26 cellular contexts compared by ENCODE assay signal in the genomic region with DNA sequence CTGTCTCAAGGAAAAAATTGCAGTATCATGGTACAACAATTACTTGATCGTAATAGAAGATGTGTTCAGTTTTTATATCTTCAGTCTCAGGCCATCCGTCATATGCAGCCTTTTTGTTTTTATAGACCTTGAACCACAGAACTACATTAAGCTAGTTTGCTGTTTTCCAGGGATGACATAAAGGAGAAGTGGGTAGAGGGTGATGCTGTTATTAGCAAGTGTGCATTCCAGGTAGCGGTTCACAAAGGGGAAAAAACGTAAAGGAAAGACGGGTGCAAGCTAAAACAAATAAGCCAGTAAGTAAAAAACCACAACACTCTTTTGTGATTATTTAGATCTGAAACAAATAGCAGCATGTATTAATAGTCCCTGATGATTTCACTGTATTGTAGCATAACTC.
"Had no signal": no experiment of that assay in that cellular context is flagged by ENCODE, and none has a peak within 500 bp of the region (broad histone marks: within the 10 kb centered on the region; RNA-seq: fewer than 3 reads in every experiment).

No MANE protein-coding gene starts in this region.

- H3K27ac Mint-ChIP-seq: activated CD8-positive, alpha-beta T cell treated with anti-CD3 and anti-CD28 coated beads, Interleukin-2, amount 10 ng/mL, durations not matched to agents 7 days and 5 days; activated naive CD8-positive, alpha-beta T cell treated with anti-CD3 and anti-CD28 coated beads, Interleukin-2, amount 10 ng/mL, durations not matched to agents 7 days and 5 days; T-helper 1 cell treated with Interleukin-12 subunit alpha and Interleukin-12 subunit beta and Interleukin-4 antibody, amounts not matched to agents 30 μg/mL and 1 μg/mL, for 36 hours had no signal

- ATAC-seq: activated CD8-positive, alpha-beta T cell treated with anti-CD3 and anti-CD28 coated beads, Interleukin-2, amount 10 ng/mL, durations not matched to agents 7 days and 5 days had no signal

- H3K9me3 Mint-ChIP-seq: activated naive CD8-positive, alpha-beta T cell treated with anti-CD3 and anti-CD28 coated beads, Interleukin-2, amount 10 ng/mL, durations not matched to agents 7 days and 5 days; T-helper 1 cell treated with Interleukin-12 subunit alpha and Interleukin-12 subunit beta and Interleukin-4 antibody, amounts not matched to agents 30 μg/mL and 1 μg/mL, for 36 hours had no signal

- H3K27me3 ChIP-seq: adrenal gland, breast epithelium, colonic mucosa had no signal

- FAIRE-seq: RCC 7860 had no signal

- H3K36me3 ChIP-seq: adrenal gland, breast epithelium, colonic mucosa had no signal

- H3K4me3 Mint-ChIP-seq: activated CD8-positive, alpha-beta T cell treated with anti-CD3 and anti-CD28 coated beads, Interleukin-2, amount 10 ng/mL, durations not matched to agents 7 days and 5 days; activated naive CD8-positive, alpha-beta T cell treated with anti-CD3 and anti-CD28 coated beads, Interleukin-2, amount 10 ng/mL, durations not matched to agents 7 days and 5 days; T-helper 1 cell treated with Interleukin-12 subunit alpha and Interleukin-12 subunit beta and Interleukin-4 antibody, amounts not matched to agents 30 μg/mL and 1 μg/mL, for 36 hours had no signal

- H3K27ac ChIP-seq: adrenal gland, breast epithelium, colonic mucosa had no signal

- H3K9me3 ChIP-seq: adrenal gland, breast epithelium, colonic mucosa had no signal

- H3K36me3 Mint-ChIP-seq: activated naive CD8-positive, alpha-beta T cell treated with anti-CD3 and anti-CD28 coated beads, Interleukin-2, amount 10 ng/mL, durations not matched to agents 7 days and 5 days had no signal

- H3K4me3 ChIP-seq: adrenal gland, breast epithelium, colonic mucosa had no signal

- H3K4me1 Mint-ChIP-seq: activated naive CD8-positive, alpha-beta T cell treated with anti-CD3 and anti-CD28 coated beads, Interleukin-2, amount 10 ng/mL, durations not matched to agents 7 days and 5 days had no signal

- DNase-seq: activated CD4-positive, alpha-beta T cell treated with anti-CD3 and anti-CD28 coated beads for 48 hours; activated CD4-positive, alpha-beta T cell treated with anti-CD3 and anti-CD28 coated beads, Interleukin-2, amount 50 U/mL, for 4 hours; activated CD4-positive, CD25-positive, alpha-beta regulatory T cell treated with anti-CD3 and anti-CD28 coated beads, Interleukin-2, amount 50 U/mL, for 72 hours; activated CD8-positive, alpha-beta memory T cell treated with anti-CD3 and anti-CD28 coated beads, Interleukin-2, amount 50 U/mL, for 48 hours; activated CD8-positive, alpha-beta T cell treated with anti-CD3 and anti-CD28 coated beads, Interleukin-2, amount 10 ng/mL, durations not matched to agents 7 days and 5 days; activated naive CD4-positive, alpha-beta T cell treated with anti-CD3 and anti-CD28 coated beads, Interleukin-2, amount 50 U/mL, for 16 hours; activated naive CD8-positive, alpha-beta T cell treated with anti-CD3 and anti-CD28 coated beads, Interleukin-2, amount 10 ng/mL, durations not matched to agents 7 days and 5 days; activated T-cell treated with anti-CD3 and anti-CD28 coated beads, Interleukin-2, amount 50 U/mL, for 1 hour; adrenal gland; anterior cingulate cortex; caudate nucleus; colonic mucosa; NCI-H1417; NCI-H2029; NCI-H2107; NCI-H2171 treated with DMSO at 0.1 percent for 48 hours; NCI-H345; NCI-H510A; NCI-H526 treated with DMSO at 0.1 percent for 48 hours; NCI-H82; NK-92 treated with Interleukin-12 subunit alpha and Interleukin-12 subunit beta, amount 100 ng/mL, for 24 hours; OCI-M1; SHP77 had no signal
